22 cellular contexts compared by ENCODE assay signal in the genomic region with DNA sequence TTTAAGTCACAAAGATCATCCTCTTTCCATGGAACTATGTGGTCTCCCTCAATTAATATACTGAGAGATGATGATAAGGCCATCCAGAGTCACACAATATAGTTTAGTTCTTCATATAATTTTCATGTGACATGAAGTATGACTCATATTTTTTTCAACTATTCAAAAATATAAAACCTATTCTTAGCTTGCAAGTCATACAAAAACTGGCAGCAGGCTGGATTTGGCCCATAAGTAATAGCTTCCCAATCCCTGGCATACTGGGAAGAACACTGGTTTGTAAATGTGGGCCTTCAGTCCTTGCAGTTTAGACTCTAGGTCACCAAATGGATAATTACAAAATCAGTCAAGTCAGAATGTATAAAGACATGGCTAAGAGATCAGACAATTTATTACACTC.
"Had no signal": no experiment of that assay in that cellular context is flagged by ENCODE, and none has a peak within 500 bp of the region (broad histone marks: within the 10 kb centered on the region; RNA-seq: fewer than 3 reads in every experiment).

No MANE protein-coding gene starts in this region.

- ATAC-seq: effector memory CD8-positive, alpha-beta T cell; heart left ventricle; left cardiac atrium; left ventricle myocardium superior; lower lobe of right lung; natural killer cell; right lobe of liver; stimulated activated effector memory CD8-positive, alpha-beta T cell treated with anti-CD3 and anti-CD28 coated beads, Interleukin-12 subunit alpha, Interleukin-12 subunit beta, amount 100 ng/mL, for 72 hours; upper lobe of right lung had no signal

- DNase-seq: cerebellar nuclear complex; cortex of kidney; effector memory CD8-positive, alpha-beta T cell; heart left ventricle; left cardiac atrium; left ventricle myocardium superior; lower lobe of right lung; natural killer cell; occipital lobe; ovary; posterior cingulate gyrus; right lobe of liver; stimulated activated CD4-positive, alpha-beta T cell treated with anti-CD3 and anti-CD28 coated beads, Interleukin-2, amount 100 ng/mL, for 24 hours; stimulated activated CD4-positive, alpha-beta T cell treated with anti-CD3 and anti-CD28 coated beads, Interleukin-4, amount 100 ng/mL, for 24 hours; stimulated activated naive CD4-positive, alpha-beta T cell treated with Interleukin-2 at 50 U/mL for 16 hours; stomach; substantia nigra; testis; transverse colon; upper lobe of right lung; uterus had no signal

- H3K4me1 Mint-ChIP-seq: natural killer cell; stimulated activated effector memory CD8-positive, alpha-beta T cell treated with anti-CD3 and anti-CD28 coated beads, Interleukin-12 subunit alpha, Interleukin-12 subunit beta, amount 100 ng/mL, for 72 hours had no signal

- H3K27me3 Mint-ChIP-seq: effector memory CD8-positive, alpha-beta T cell had no signal

- H3K36me3 Mint-ChIP-seq: natural killer cell; stimulated activated effector memory CD8-positive, alpha-beta T cell treated with anti-CD3 and anti-CD28 coated beads, Interleukin-12 subunit alpha, Interleukin-12 subunit beta, amount 100 ng/mL, for 72 hours had no signal

- H3K27ac Mint-ChIP-seq: effector memory CD8-positive, alpha-beta T cell; natural killer cell; stimulated activated effector memory CD8-positive, alpha-beta T cell treated with anti-CD3 and anti-CD28 coated beads, Interleukin-12 subunit alpha, Interleukin-12 subunit beta, amount 100 ng/mL, for 72 hours had no signal

- H3K4me3 Mint-ChIP-seq: effector memory CD8-positive, alpha-beta T cell; natural killer cell; stimulated activated effector memory CD8-positive, alpha-beta T cell treated with anti-CD3 and anti-CD28 coated beads, Interleukin-12 subunit alpha, Interleukin-12 subunit beta, amount 100 ng/mL, for 72 hours had no signal
